ENCODE assay signal across 33 cellular contexts in genomic region chr11:18684267-18684666, GRCh38. TPM values are rescaled to one million over a fixed set of nuclear protein-coding genes. Genes with fewer than 3 reads are reported as not detected.
"Had no signal": no experiment of that assay in that cellular context is flagged by ENCODE, and none has a peak within 500 bp of the region (broad histone marks: within the 10 kb centered on the region; RNA-seq: fewer than 3 reads in every experiment).

No MANE protein-coding gene starts in this region.

- H3K27me3 Mint-ChIP-seq: activated CD4-positive, alpha-beta memory T cell treated with anti-CD3 and anti-CD28 coated beads for 36 hours; activated CD4-positive, alpha-beta T cell treated with anti-CD3 and anti-CD28 coated beads for 36 hours; activated naive CD4-positive, alpha-beta T cell treated with anti-CD3 and anti-CD28 coated beads, Interleukin-2, amount 50 U/mL, for 24 hours; activated naive CD8-positive, alpha-beta T cell treated with anti-CD3 and anti-CD28 coated beads for 36 hours; activated naive CD8-positive, alpha-beta T cell treated with anti-CD3 and anti-CD28 coated beads, Interleukin-2, amount 50 U/mL, for 24 hours; brain had no signal

- H3K4me3 Mint-ChIP-seq: activated CD4-positive, alpha-beta memory T cell treated with anti-CD3 and anti-CD28 coated beads for 36 hours; activated CD4-positive, alpha-beta T cell treated with anti-CD3 and anti-CD28 coated beads for 36 hours; activated CD4-positive, alpha-beta T cell treated with anti-CD3 and anti-CD28 coated beads, Interleukin-2, amount 10 ng/mL, durations not matched to agents 24 days and 14 days; activated CD8-positive, alpha-beta memory T cell treated with anti-CD3 and anti-CD28 coated beads, Interleukin-2, amount 10 ng/mL, durations not matched to agents 7 days and 5 days; activated CD8-positive, alpha-beta T cell treated with anti-CD3 and anti-CD28 coated beads, Interleukin-2, amount 10 ng/mL, durations not matched to agents 7 days and 5 days; activated naive CD4-positive, alpha-beta T cell treated with anti-CD3 and anti-CD28 coated beads for 36 hours; activated naive CD4-positive, alpha-beta T cell treated with anti-CD3 and anti-CD28 coated beads, Interleukin-2, amount 50 U/mL, for 24 hours; activated naive CD8-positive, alpha-beta T cell treated with anti-CD3 and anti-CD28 coated beads for 36 hours; activated naive CD8-positive, alpha-beta T cell treated with anti-CD3 and anti-CD28 coated beads, Interleukin-2, amount 50 U/mL, for 24 hours; activated T-helper 1 cell treated with anti-CD3 and anti-CD28 coated beads, Interleukin-12 subunit alpha, Interleukin-12 subunit beta, Interleukin-2, Interleukin-4 antibody, amounts not matched to agents 30 ng/mL and 10 ng/mL and 1 ng/mL, durations not matched to agents 14 hours and 24 hours and 36 hours; brain; effector memory CD8-positive, alpha-beta T cell had no signal

- H3K27ac ChIP-seq: adrenal gland, breast epithelium, esophagus muscularis mucosa had no signal

- H3K27me3 ChIP-seq: adrenal gland, breast epithelium, esophagus muscularis mucosa had no signal

- ATAC-seq: activated CD4-positive, alpha-beta T cell treated with anti-CD3 and anti-CD28 coated beads for 36 hours; activated CD8-positive, alpha-beta memory T cell treated with anti-CD3 and anti-CD28 coated beads, Interleukin-2, amount 10 ng/mL, durations not matched to agents 7 days and 5 days; activated CD8-positive, alpha-beta T cell treated with anti-CD3 and anti-CD28 coated beads, Interleukin-2, amount 10 ng/mL, durations not matched to agents 7 days and 5 days; activated naive CD8-positive, alpha-beta T cell treated with anti-CD3 and anti-CD28 coated beads, Interleukin-2, amount 50 U/mL, for 24 hours; effector memory CD8-positive, alpha-beta T cell had no signal

- H3K4me1 ChIP-seq: adrenal gland, breast epithelium, esophagus muscularis mucosa had no signal

- H3K36me3 ChIP-seq: adrenal gland, breast epithelium, esophagus muscularis mucosa had no signal

- H3K27ac Mint-ChIP-seq: activated CD4-positive, alpha-beta memory T cell treated with anti-CD3 and anti-CD28 coated beads for 36 hours; activated CD4-positive, alpha-beta T cell treated with anti-CD3 and anti-CD28 coated beads for 36 hours; activated CD4-positive, alpha-beta T cell treated with anti-CD3 and anti-CD28 coated beads, Interleukin-2, amount 10 ng/mL, durations not matched to agents 24 days and 14 days; activated CD8-positive, alpha-beta memory T cell treated with anti-CD3 and anti-CD28 coated beads, Interleukin-2, amount 10 ng/mL, durations not matched to agents 7 days and 5 days; activated CD8-positive, alpha-beta T cell treated with anti-CD3 and anti-CD28 coated beads, Interleukin-2, amount 10 ng/mL, durations not matched to agents 7 days and 5 days; activated naive CD4-positive, alpha-beta T cell treated with anti-CD3 and anti-CD28 coated beads for 36 hours; activated naive CD4-positive, alpha-beta T cell treated with anti-CD3 and anti-CD28 coated beads, Interleukin-2, amount 50 U/mL, for 24 hours; activated naive CD8-positive, alpha-beta T cell treated with anti-CD3 and anti-CD28 coated beads for 36 hours; activated naive CD8-positive, alpha-beta T cell treated with anti-CD3 and anti-CD28 coated beads, Interleukin-2, amount 50 U/mL, for 24 hours; activated T-helper 1 cell treated with anti-CD3 and anti-CD28 coated beads, Interleukin-12 subunit alpha, Interleukin-12 subunit beta, Interleukin-2, Interleukin-4 antibody, amounts not matched to agents 30 ng/mL and 10 ng/mL and 1 ng/mL, durations not matched to agents 14 hours and 24 hours and 36 hours; activated T-helper 2 cell treated with anti-CD3 and anti-CD28 coated beads, Interferon-gamma antibody, Interleukin-2, Interleukin-4, amounts not matched to agents 10 μg/mL and 5 μg/mL and 100 μg/mL, durations not matched to agents 14 hours and 24 hours and 36 hours; brain; effector memory CD8-positive, alpha-beta T cell had no signal

- H3K4me3 ChIP-seq: adrenal gland, breast epithelium, esophagus muscularis mucosa had no signal

- H3K9me3 Mint-ChIP-seq: activated CD4-positive, alpha-beta memory T cell treated with anti-CD3 and anti-CD28 coated beads for 36 hours; activated CD4-positive, alpha-beta T cell treated with anti-CD3 and anti-CD28 coated beads, Interleukin-2, amount 10 ng/mL, durations not matched to agents 24 days and 14 days; activated naive CD4-positive, alpha-beta T cell treated with anti-CD3 and anti-CD28 coated beads for 36 hours; activated naive CD4-positive, alpha-beta T cell treated with anti-CD3 and anti-CD28 coated beads, Interleukin-2, amount 50 U/mL, for 24 hours; activated naive CD8-positive, alpha-beta T cell treated with anti-CD3 and anti-CD28 coated beads for 36 hours; activated naive CD8-positive, alpha-beta T cell treated with anti-CD3 and anti-CD28 coated beads, Interleukin-2, amount 50 U/mL, for 24 hours; activated T-helper 1 cell treated with anti-CD3 and anti-CD28 coated beads, Interleukin-12 subunit alpha, Interleukin-12 subunit beta, Interleukin-2, Interleukin-4 antibody, amounts not matched to agents 30 ng/mL and 10 ng/mL and 1 ng/mL, durations not matched to agents 14 hours and 24 hours and 36 hours; activated T-helper 2 cell treated with anti-CD3 and anti-CD28 coated beads, Interferon-gamma antibody, Interleukin-2, Interleukin-4, amounts not matched to agents 10 μg/mL and 5 μg/mL and 100 μg/mL, durations not matched to agents 14 hours and 24 hours and 36 hours; brain; effector memory CD8-positive, alpha-beta T cell had no signal

- FAIRE-seq: colon had no signal

- DNase-seq: activated CD4-positive, alpha-beta memory T cell treated with anti-CD3 and anti-CD28 coated beads for 36 hours; activated CD4-positive, alpha-beta T cell treated with anti-CD3 and anti-CD28 coated beads for 36 hours; activated CD4-positive, alpha-beta T cell treated with anti-CD3 and anti-CD28 coated beads, Interleukin-2, amount 10 ng/mL, durations not matched to agents 24 days and 14 days; activated CD4-positive, CD25-positive, alpha-beta regulatory T cell; activated CD4-positive, CD25-positive, alpha-beta regulatory T cell treated with anti-CD3 and anti-CD28 coated beads, Interleukin-2, amount 50 U/mL, for 72 hours; activated CD8-positive, alpha-beta memory T cell treated with anti-CD3 and anti-CD28 coated beads, Interleukin-2, amount 10 ng/mL, durations not matched to agents 7 days and 5 days; activated CD8-positive, alpha-beta memory T cell treated with anti-CD3 and anti-CD28 coated beads, Interleukin-2, amount 50 U/mL, for 4 hours; activated CD8-positive, alpha-beta T cell treated with anti-CD3 and anti-CD28 coated beads, Interleukin-2, amount 10 ng/mL, durations not matched to agents 7 days and 5 days; activated effector memory CD4-positive, alpha-beta T cell treated with anti-CD3 and anti-CD28 coated beads, Interleukin-2, amount 50 U/mL, for 16 hours; activated naive CD4-positive, alpha-beta T cell treated with anti-CD3 and anti-CD28 coated beads for 36 hours; activated naive CD8-positive, alpha-beta T cell treated with anti-CD3 and anti-CD28 coated beads for 36 hours; activated naive CD8-positive, alpha-beta T cell treated with anti-CD3 and anti-CD28 coated beads, Interleukin-2, amount 50 U/mL, for 24 hours; activated T-cell treated with anti-CD3 and anti-CD28 coated beads, Interleukin-2, amount 50 U/mL, for 1 hour; adrenal gland; amygdala; aorta; caudate nucleus; cortex of kidney; dermis blood vessel endothelial cell; effector CD4-positive, alpha-beta T cell; effector memory CD8-positive, alpha-beta T cell; erythroblast; foreskin melanocyte; T-helper 1 cell; T-helper 2 cell had no signal

- H3K4me1 Mint-ChIP-seq: activated CD8-positive, alpha-beta memory T cell treated with anti-CD3 and anti-CD28 coated beads, Interleukin-2, amount 10 ng/mL, durations not matched to agents 7 days and 5 days; brain had no signal

- H3K9me3 ChIP-seq: adrenal gland, breast epithelium, esophagus muscularis mucosa had no signal

- H3K36me3 Mint-ChIP-seq: activated CD4-positive, alpha-beta memory T cell treated with anti-CD3 and anti-CD28 coated beads for 36 hours; activated CD8-positive, alpha-beta memory T cell treated with anti-CD3 and anti-CD28 coated beads, Interleukin-2, amount 10 ng/mL, durations not matched to agents 7 days and 5 days; activated naive CD4-positive, alpha-beta T cell treated with anti-CD3 and anti-CD28 coated beads, Interleukin-2, amount 50 U/mL, for 24 hours; activated naive CD8-positive, alpha-beta T cell treated with anti-CD3 and anti-CD28 coated beads for 36 hours; brain had no signal

RNA-seq across cellular contexts. Expression of gene IGSF22, which starts 41.7 kb away (rescaled TPM):
- total RNA-seq: activated CD4-positive, alpha-beta T cell treated with anti-CD3 and anti-CD28 coated beads, Interleukin-2, amount 10 ng/mL, durations not matched to agents 24 days and 14 days; activated CD8-positive, alpha-beta T cell treated with anti-CD3 and anti-CD28 coated beads, Interleukin-2, amount 10 ng/mL, durations not matched to agents 7 days and 5 days; chondrocyte; dermis blood vessel endothelial cell had no signal
- polyA plus RNA-seq: aorta had no signal
